Comparison of ENCODE assay signal across 8 cellular contexts in genomic region chr5:77129386-77129785, GRCh38. TPM values are rescaled to one million over a fixed set of nuclear protein-coding genes. Genes with fewer than 3 reads are reported as not detected.
DNase-seq lines count a peak whose midpoint lies in the region; ATAC-seq and TF ChIP-seq lines count a peak whose summit lies in the region.

No MANE protein-coding gene starts in this region.

- no peak overlapping the region for H3K27ac Mint-ChIP-seq in T-helper 17 cell
- no peak overlapping the region for H3K27ac Mint-ChIP-seq in T-helper 2 cell treated with Interferon-gamma antibody and Interleukin-4, amounts not matched to agents 5 μg/mL and 100 μg/mL, for 36 hours

- H3K4me3 ChIP-seq in kidney epithelial cell (ENCODE audit: low read depth, low read length): no peak overlapping the region

- H3K27me3 ChIP-seq in kidney epithelial cell (ENCODE audit: control insufficient read depth, insufficient read depth, low read length): no peaks in the 10 kb centered on the region

- H3K9me3 Mint-ChIP-seq in T-helper 2 cell treated with Interferon-gamma antibody and Interleukin-4, amounts not matched to agents 5 μg/mL and 100 μg/mL, for 36 hours: no peaks in the 10 kb centered on the region

- no peak overlapping the region for H3K4me3 Mint-ChIP-seq in T-helper 17 cell
- H3K4me3 Mint-ChIP-seq in T-helper 2 cell treated with Interferon-gamma antibody and Interleukin-4, amounts not matched to agents 5 μg/mL and 100 μg/mL, for 36 hours: no peak overlapping the region

- ATAC-seq in T-helper 17 cell: no peak

- H3K4me1 Mint-ChIP-seq in T-helper 17 cell: no peaks in the 10 kb centered on the region
- H3K4me1 Mint-ChIP-seq in T-helper 2 cell treated with Interferon-gamma antibody and Interleukin-4, amounts not matched to agents 5 μg/mL and 100 μg/mL, for 36 hours (ENCODE audit: low read depth): no peaks in the 10 kb centered on the region

- H3K36me3 ChIP-seq in kidney epithelial cell (ENCODE audit: control insufficient read depth, insufficient read depth, low read length): no peaks in the 10 kb centered on the region

- peak; percentile 4 for DNase-seq in COLO829 (ENCODE audit: low spot score)
- peak; percentile 50 for DNase-seq in HEK293T (ENCODE audit: extremely low spot score)
- DNase-seq in UCSD-AML1 (lab: John Stamatoyannopoulos, UW; ENCODE audit: unreplicated experiment): peak; percentile 40
- no peak for DNase-seq in kidney epithelial cell (ENCODE audit: low read depth)
- no peak for DNase-seq in DMS79 (lab: John Stamatoyannopoulos, UW)
- DNase-seq in T-helper 17 cell: no peak
- no peak for DNase-seq in T-helper 2 cell treated with Interferon-gamma antibody and Interleukin-4, amounts not matched to agents 5 μg/mL and 100 μg/mL, for 36 hours (ENCODE audit: low spot score)
- no peak for DNase-seq in RPMI8226

- no peaks in the 10 kb centered on the region for H3K36me3 Mint-ChIP-seq in T-helper 17 cell (ENCODE audit: low read depth)
- H3K36me3 Mint-ChIP-seq in T-helper 2 cell treated with Interferon-gamma antibody and Interleukin-4, amounts not matched to agents 5 μg/mL and 100 μg/mL, for 36 hours (ENCODE audit: low read depth): no peaks in the 10 kb centered on the region

- POLR2A ChIA-PET in HEK293T (lab: Yijun Ruan, JAX): no interaction called here

- H3K27me3 Mint-ChIP-seq in T-helper 17 cell: peaks cover 21% of the 10 kb centered on the region
- peaks cover 10% of the 10 kb centered on the region for H3K27me3 Mint-ChIP-seq in T-helper 2 cell treated with Interferon-gamma antibody and Interleukin-4, amounts not matched to agents 5 μg/mL and 100 μg/mL, for 36 hours (ENCODE audit: low read depth)

- H3K9me3 ChIP-seq in T-helper 17 cell (ENCODE audit: control insufficient read depth, low read length, poor library complexity, severe bottlenecking): no peaks in the 10 kb centered on the region

- peak; percentile 53 for TF ChIP-seq CTCF in kidney epithelial cell (IDR thresholded peaks at IDR 0.05; ENCODE audit: insufficient read depth, low read length, poor library complexity, severe bottlenecking)

- CTCF ChIA-PET in HEK293T (lab: Yijun Ruan, JAX): interaction anchor here (0.5 to 1.3 kb wide), 4 partner anchors 11 to 416 kb away, joined by 3 to 5 read pairs (median 3); no protein-coding TSS in a partner anchor

TF ChIP-seq in HEK293T, 16 proteins besides CTCF, POLR2A, EP300 and RAD21:
- TF ChIP-seq PKNOX1 (IDR thresholded peaks at IDR 0.05): no peak
- no peak for TF ChIP-seq TARDBP (IDR thresholded peaks at IDR 0.05)

RNA-seq across cellular contexts. Expression of gene ZBED3, which starts 42.3 kb away (rescaled TPM):
- 6.0 and 9.8 TPM in 2 replicates for total RNA-seq in kidney epithelial cell
- 1 to 10 TPM in 1 of 2 donors, under 1 TPM in 1; 0.94 to 2.0 TPM for total RNA-seq in T-helper 17 cell

Comparison
In these comparisons a context has a peak if more than half of its experiments do, and no peak if none do; other contexts are left out.
1. DNase-seq: peak in COLO829 (single experiment), HEK293T (single experiment) and UCSD-AML1 (single experiment); none in kidney epithelial cell (single experiment), DMS79 (single experiment), T-helper 17 cell (0 of 3), T-helper 2 cell treated with Interferon-gamma antibody and Interleukin-4, amounts not matched to agents 5 μg/mL and 100 μg/mL, for 36 hours (single experiment) and RPMI8226 (single experiment).